ENCODE assay signal across 1 cellular context in the genomic region with DNA sequence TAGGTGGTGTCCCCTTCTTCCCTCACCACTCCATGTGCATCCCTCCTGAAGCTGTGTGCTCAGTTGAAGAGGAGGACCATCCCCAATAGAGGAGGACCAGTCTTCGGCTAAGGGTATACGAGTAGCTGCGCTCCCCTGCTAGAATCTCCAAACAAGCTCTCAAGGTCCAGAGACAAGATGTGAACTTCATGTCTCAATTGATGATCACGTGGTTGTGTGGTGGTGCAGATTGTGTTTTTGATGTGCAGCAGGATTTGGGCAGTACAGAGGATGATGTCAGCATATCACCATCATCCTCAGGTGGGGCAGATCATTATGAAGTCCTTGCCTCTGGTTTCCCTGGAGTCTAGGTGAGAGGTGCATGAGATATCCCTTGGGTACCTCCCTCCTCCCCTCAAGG.
TF ChIP-seq lines count a peak whose summit lies in the region.

No MANE protein-coding gene starts in this region.

TF ChIP-seq in HepG2, 621 proteins besides CTCF, POLR2A, EP300 and RAD21:
- TF ChIP-seq RAD51 (IDR thresholded peaks at IDR 0.05; ENCODE audit: borderline replicate concordance) (peak; percentile 61; the same call in 1 of the 2 replicates), SAP130 (CRISPR knock-in tag; IDR thresholded peaks at IDR 0.05; ENCODE audit: low read depth) (no peak), RXRB (CRISPR knock-in tag; IDR thresholded peaks at IDR 0.05; ENCODE audit: borderline replicate concordance) (no peak), YY1 (IDR thresholded peaks at IDR 0.05; ENCODE audit: insufficient read depth, insufficient replicate concordance, low read depth, low read length) (no peak), CHCHD3 (CRISPR knock-in tag; IDR thresholded peaks at IDR 0.05) (no peak), ZNF572 (CRISPR knock-in tag; IDR thresholded peaks at IDR 0.05) (no peak), FOXK2 (IDR thresholded peaks at IDR 0.05) (no peak)
